In the genomic region with DNA sequence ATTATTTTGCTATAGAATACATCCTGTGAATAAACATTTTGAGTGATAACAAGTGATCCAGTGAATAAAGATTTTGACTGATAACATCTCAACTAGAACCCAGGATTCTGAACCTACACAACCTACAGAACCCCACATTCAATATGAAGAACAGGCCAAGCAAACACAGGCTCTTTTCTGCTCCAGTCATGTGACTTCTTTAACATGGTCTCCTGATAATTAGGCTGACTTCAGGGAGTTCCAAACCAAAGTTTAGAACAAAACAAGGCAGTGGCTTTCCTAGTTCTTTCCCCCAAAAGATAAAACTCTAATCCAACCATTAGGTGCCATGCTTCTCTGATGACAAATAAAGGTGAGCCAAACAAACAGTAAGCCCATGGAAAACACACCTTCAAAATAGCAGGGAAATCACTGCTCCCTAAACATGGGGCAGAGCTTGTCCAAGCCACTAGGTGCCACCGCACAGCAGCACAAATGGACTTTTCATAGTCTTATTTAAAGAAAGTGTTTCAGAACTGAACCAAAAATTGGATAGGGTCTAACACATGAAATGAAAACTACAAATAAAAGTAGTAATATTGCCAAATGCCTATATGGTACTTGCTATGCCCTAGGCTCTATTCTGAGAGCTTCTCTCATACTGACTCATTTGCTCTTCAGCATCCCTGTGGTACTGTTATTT, we compare ENCODE assay signal across 11 cellular contexts.
DNase-seq lines count a peak whose midpoint lies in the region; ATAC-seq and TF ChIP-seq lines count a peak whose summit lies in the region.
"Had no signal": no experiment of that assay in that cellular context is flagged by ENCODE, and none has a peak within 500 bp of the region (broad histone marks: within the 10 kb centered on the region; RNA-seq: fewer than 3 reads in every experiment).

No MANE protein-coding gene starts in this region.

- H3K4me1 ChIP-seq in neural progenitor cell, result peaks cover 29% of the 10 kb centered on the region

- peaks cover 14% of the 10 kb centered on the region for H3F3A ChIP-seq in neural progenitor cell (ENCODE audit: low read depth)

- H3K79me2 ChIP-seq in neural progenitor cell (ENCODE audit: low read depth), result no peaks in the 10 kb centered on the region

- no peak overlapping the region for H3K9ac ChIP-seq in neural progenitor cell

- H4K20me1 ChIP-seq in neural progenitor cell (ENCODE audit: low read depth), result no peaks in the 10 kb centered on the region

- no peak overlapping the region for H3K4me3 Mint-ChIP-seq in neural progenitor cell
- H3K4me3 Mint-ChIP-seq: dendritic cell treated with granulocyte-macrophage colony-stimulating factor and Interleukin-4, amounts not matched to agents 40 ng/mL and 50 ng/mL, for 4 days; stimulated activated naive CD8-positive, alpha-beta T cell treated with anti-CD3 and anti-CD28 coated beads, Interleukin-15, Interleukin-2, amounts not matched to agents 100 ng/mL and 50 ng/mL, for 24 hours had no signal

- H3K4me2 ChIP-seq in neural progenitor cell, result no peak overlapping the region

- DNase-seq in GM04504 (ENCODE audit: low read depth) (peak; percentile 14), NCI-H2029 (lab: John Stamatoyannopoulos, UW) (peak; percentile 15), choroid plexus epithelial cell (ENCODE audit: low read depth) (peak; percentile 67), neural progenitor cell (ENCODE audit: low spot score) (peak; percentile 6), globus pallidus (ENCODE audit: low spot score) (no peak), foreskin melanocyte (no peak)
- DNase-seq: ovary had no signal

- peaks cover 38% of the 10 kb centered on the region for H3K4me1 Mint-ChIP-seq in neural progenitor cell

- peak; percentile 83 for TF ChIP-seq CTCF in choroid plexus epithelial cell (conservative IDR thresholded peaks at IDR 0.05; ENCODE audit: low read depth, low read length)
- peak; percentile 40 for TF ChIP-seq CTCF in neural progenitor cell (IDR thresholded peaks at IDR 0.05)

- no peak overlapping the region for H3K27ac Mint-ChIP-seq in neural progenitor cell
- H3K27ac Mint-ChIP-seq: dendritic cell treated with granulocyte-macrophage colony-stimulating factor and Interleukin-4, amounts not matched to agents 40 ng/mL and 50 ng/mL, for 4 days; stimulated activated naive CD8-positive, alpha-beta T cell treated with anti-CD3 and anti-CD28 coated beads, Interleukin-15, Interleukin-2, amounts not matched to agents 100 ng/mL and 50 ng/mL, for 24 hours had no signal

- H3K4me3 ChIP-seq in choroid plexus epithelial cell (ENCODE audit: low read depth, low read length), result no peak overlapping the region
- no peak overlapping the region for H3K4me3 ChIP-seq in neural progenitor cell
- H3K4me3 ChIP-seq: ovary had no signal

- H3K36me3 ChIP-seq in neural progenitor cell, result no peaks in the 10 kb centered on the region
- H3K36me3 ChIP-seq: ovary had no signal

- no peaks in the 10 kb centered on the region for H3K9me3 ChIP-seq in neural progenitor cell (ENCODE audit: low read depth)
- H3K9me3 ChIP-seq: ovary had no signal

- no peaks in the 10 kb centered on the region for H3K36me3 Mint-ChIP-seq in neural progenitor cell

- H3K27me3 Mint-ChIP-seq in neural progenitor cell (ENCODE audit: insufficient read depth, low read depth), result peaks cover under 1% of the 10 kb centered on the region

- H2AFZ ChIP-seq in neural progenitor cell (replicated peaks), result no peak overlapping the region

- H3K9me3 Mint-ChIP-seq in neural progenitor cell, result no peaks in the 10 kb centered on the region
- H3K9me3 Mint-ChIP-seq: dendritic cell treated with granulocyte-macrophage colony-stimulating factor and Interleukin-4, amounts not matched to agents 40 ng/mL and 50 ng/mL, for 4 days had no signal

- no peak overlapping the region for H3K27ac ChIP-seq in neural progenitor cell
- H3K27ac ChIP-seq: ovary had no signal

- no peaks in the 10 kb centered on the region for H3K27me3 ChIP-seq in neural progenitor cell
- H3K27me3 ChIP-seq: ovary had no signal

- no peak for ATAC-seq in GM19395 (IDR thresholded peaks at IDR 0.05; ENCODE audit: unreplicated experiment)
- no peak for ATAC-seq in GM18873 (IDR thresholded peaks at IDR 0.05; ENCODE audit: low FRiP score, unreplicated experiment)

Comparison
In these comparisons a context has a peak if more than half of its experiments do, and no peak if none do; other contexts are left out.
1. DNase-seq: peak in GM04504 (single experiment), NCI-H2029 (single experiment), choroid plexus epithelial cell (single experiment) and neural progenitor cell (single experiment); none in globus pallidus (single experiment) and foreskin melanocyte (single experiment).